8 cellular contexts compared by ENCODE assay signal in the genomic region with DNA sequence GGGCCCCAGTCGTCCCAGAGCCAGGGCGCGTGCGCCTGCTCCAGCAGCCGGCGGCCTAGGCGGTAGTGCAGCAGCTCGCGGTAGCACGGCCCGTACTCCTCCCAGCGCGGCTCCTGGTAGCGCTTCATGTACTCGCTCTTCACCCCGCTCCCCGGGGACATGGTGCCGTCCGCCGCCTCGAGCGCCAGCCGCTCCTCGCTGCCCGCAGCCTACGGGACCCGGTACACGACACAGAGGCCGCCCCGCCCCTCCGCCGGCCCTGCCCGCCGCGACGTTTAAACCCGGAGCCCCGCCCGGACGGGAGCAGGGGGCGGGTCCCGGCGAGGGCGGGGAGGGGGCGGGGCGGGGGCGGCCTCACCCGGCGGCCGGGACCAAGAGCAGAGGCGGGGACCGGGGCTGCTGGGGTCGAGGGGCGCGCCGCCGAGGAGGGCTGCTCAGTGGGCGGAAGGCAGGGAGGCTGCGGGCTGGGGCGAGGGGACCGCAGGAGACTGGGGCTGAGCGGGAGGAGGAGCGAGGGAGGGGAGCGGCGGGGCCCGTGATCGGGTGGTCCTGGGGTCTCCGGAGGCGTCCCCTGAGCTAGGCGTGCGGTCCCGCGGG. TPM values are rescaled to one million over a fixed set of nuclear protein-coding genes. Genes with fewer than 3 reads are reported as not detected.
DNase-seq lines count a peak whose midpoint lies in the region; ATAC-seq and TF ChIP-seq lines count a peak whose summit lies in the region.

No MANE protein-coding gene starts in this region.

- H3K9ac ChIP-seq in SK-N-SH, result peak overlapping the region; percentile 72

- H3F3A ChIP-seq in SK-N-SH (replicated peaks; ENCODE audit: insufficient read depth), result peaks cover 7% of the 10 kb centered on the region

- H4K20me1 ChIP-seq in SK-N-SH (ENCODE audit: insufficient read depth), result no peaks in the 10 kb centered on the region

- DNase-seq in GM04504 (ENCODE audit: low read depth), result peak; percentile 42
- peak; percentile 64 to 91 for DNase-seq in HAP-1 (ENCODE audit: low spot score in 2 of 2)
- DNase-seq in MG63, result peak; percentile 81
- peak; percentile 98 for DNase-seq in SK-N-SH
- peak; percentile 82 to 85 for DNase-seq in activated naive CD4-positive, alpha-beta T cell treated with anti-CD3 and anti-CD28 coated beads, Interleukin-2, amount 50 U/mL, for 72 hours (ENCODE audit: low spot score in 2 of 2)
- DNase-seq in head of caudate nucleus, result peak; percentile 81 to 97 (median 92)
- peak; percentile 77 to 86 (median 84) for DNase-seq in ovary
- peak; percentile 83 to 84 for DNase-seq in thyroid gland

- peaks cover 6 to 24% of the 10 kb centered on the region in 2 donors for H3K36me3 Mint-ChIP-seq in activated naive CD4-positive, alpha-beta T cell treated with anti-CD3 and anti-CD28 coated beads, Interleukin-2, amount 50 U/mL, for 72 hours

- H3K4me2 ChIP-seq in SK-N-SH, result peak overlapping the region; percentile 92

- ATAC-seq in activated naive CD4-positive, alpha-beta T cell treated with anti-CD3 and anti-CD28 coated beads, Interleukin-2, amount 50 U/mL, for 72 hours, result peak; percentile 85

- no peak for TF ChIP-seq CTCF in SK-N-SH (IDR thresholded peaks at IDR 0.05)
- TF ChIP-seq CTCF in ovary (IDR thresholded peaks at IDR 0.05), result no peak
- no peak for TF ChIP-seq CTCF in thyroid gland (IDR thresholded peaks at IDR 0.05)

- H3K9me3 ChIP-seq in HAP-1, result no peaks in the 10 kb centered on the region
- H3K9me3 ChIP-seq in MG63, result no peaks in the 10 kb centered on the region
- no peaks in the 10 kb centered on the region for H3K9me3 ChIP-seq in SK-N-SH
- H3K9me3 ChIP-seq in ovary, result no peaks in the 10 kb centered on the region
- no peaks in the 10 kb centered on the region for H3K9me3 ChIP-seq in thyroid gland

- peaks cover 0 to 8% of the 10 kb centered on the region in 2 donors for H3K9me3 Mint-ChIP-seq in activated naive CD4-positive, alpha-beta T cell treated with anti-CD3 and anti-CD28 coated beads, Interleukin-2, amount 50 U/mL, for 72 hours

- POLR2A ChIA-PET in SK-N-SH (lab: Yijun Ruan, JAX), result interaction anchor here (1.2 to 1.7 kb wide), 2 partner anchors 68 to 607 kb away, joined by 3 to 9 read pairs; a partner anchor contains a TSS

- 2% methylated on average over 24 of the region's 73 CpGs for WGBS in SK-N-SH (ENCODE audit: low lambda C conversion rate)
- 0 to 2% (median 0%) methylated on average over 20 to 73 of the region's 73 CpGs for WGBS in ovary, 3 donors
- 0% methylated on average over 10 to 16 of the region's 73 CpGs for WGBS in thyroid gland, 2 donors

- in situ Hi-C loops in HAP-1 (cut with MboI; ENCODE audit: low sequenced_read_pairs), result no loop called here

- no peak for TF ChIP-seq EP300 in SK-N-SH (IDR thresholded peaks at IDR 0.05; ENCODE audit: borderline replicate concordance in 1 of 2, low read depth in 1 of 2, low read length in 1 of 2)
- TF ChIP-seq EP300 in ovary (IDR thresholded peaks at IDR 0.05), result no peak

- H3K36me3 ChIP-seq in HAP-1 (replicated peaks) (0 out of 2 replicates have a peak, but pooled peaks cover 3% of the 10 kb centered on the region), MG63 (no peaks in the 10 kb centered on the region; the same call in 1 of the 2 replicates), SK-N-SH (replicated peaks in 1 of 2; ENCODE audit: control insufficient read depth in 1 of 2, insufficient read depth in 2 of 2, low read length in 1 of 2) (no peaks in the 10 kb centered on the region), ovary (no peaks in the 10 kb centered on the region), thyroid gland (no peaks in the 10 kb centered on the region)

- H3K79me2 ChIP-seq in SK-N-SH (ENCODE audit: insufficient read depth), result peaks cover 43% of the 10 kb centered on the region

- no peaks in the 10 kb centered on the region for H3K9me2 ChIP-seq in SK-N-SH

- H3K27me3 ChIP-seq in HAP-1 (ENCODE audit: low read depth) (no peaks in the 10 kb centered on the region), MG63 (no peaks in the 10 kb centered on the region; the same call in 1 of the 2 replicates), SK-N-SH (ENCODE audit: insufficient read depth) (peaks cover 1% of the 10 kb centered on the region; the same call in 1 of the 2 replicates), ovary (no peaks in the 10 kb centered on the region), thyroid gland (no peaks in the 10 kb centered on the region)

- CTCF ChIA-PET in SK-N-SH (lab: Yijun Ruan, JAX), result interaction anchor here (0.6 to 1.9 kb wide), 3 partner anchors 45 to 1650 kb away, joined by 3 to 5 read pairs (median 4); no protein-coding TSS in a partner anchor

- H3K4me1 ChIP-seq in HAP-1, result peaks cover 19% of the 10 kb centered on the region
- H3K4me1 ChIP-seq in SK-N-SH (ENCODE audit: control insufficient read depth in 1 of 2, insufficient read depth in 2 of 2, low read depth in 1 of 2, low read length in 1 of 2), result peaks cover 5 to 12% of the 10 kb centered on the region in 2 experiments; a peak in 3 of 4 replicates
- H3K4me1 ChIP-seq in ovary (ENCODE audit: insufficient read depth), result peaks cover 2% of the 10 kb centered on the region
- H3K4me1 ChIP-seq in thyroid gland, result peaks cover 0 to 9% of the 10 kb centered on the region in 2 donors

- H2AFZ ChIP-seq in SK-N-SH (ENCODE audit: low read depth), result peak overlapping the region; percentile 87

- H3K27ac ChIP-seq in SK-N-SH (ENCODE audit: low read depth in 2 of 2, low read length in 1 of 2), result peak overlapping the region; percentile 56 to 86; a peak in 2 of 4 replicates
- peak overlapping the region; percentile 80 to 96 for H3K27ac ChIP-seq in ovary
- H3K27ac ChIP-seq in thyroid gland, result peak overlapping the region; percentile 69 to 70 (median 70)

- TF ChIP-seq POLR2A in ovary (IDR thresholded peaks at IDR 0.05) (no peak), thyroid gland (IDR thresholded peaks at IDR 0.05) (peak in 1 of 2 donors; percentile 72)

- intact Hi-C loops in head of caudate nucleus (cut with DNase I), result loop anchor here (5.0 to 10.0 kb wide), 3 partner anchors 62 to 85 kb away; a partner anchor contains a TSS
- intact Hi-C loops in ovary (cut with DNase I), result loop anchor here in 2 of 4 donors (5.0 to 10.0 kb wide), 2 partner anchors 68 to 110 kb away; a partner anchor contains a TSS
- intact Hi-C loops in thyroid gland (cut with DNase I), result loop anchor here (10.0 kb wide), 1 partner anchor 88 kb away; no protein-coding TSS in a partner anchor

- H3K4me3 ChIP-seq in HAP-1 (peak overlapping the region; percentile 66), MG63 (peak overlapping the region; percentile 90), SK-N-SH (ENCODE audit: low read depth in 2 of 2, low read length in 1 of 2) (peak overlapping the region; percentile 79 to 85), ovary (peak overlapping the region; percentile 98), thyroid gland (replicated peaks in 1 of 3) (peak overlapping the region; percentile 78 to 86 (median 83))

- no peak overlapping the region for H3K27ac Mint-ChIP-seq in activated naive CD4-positive, alpha-beta T cell treated with anti-CD3 and anti-CD28 coated beads, Interleukin-2, amount 50 U/mL, for 72 hours

- no peak for TF ChIP-seq RAD21 in SK-N-SH (IDR thresholded peaks at IDR 0.05; ENCODE audit: low read length)

TF ChIP-seq in SK-N-SH, 30 proteins besides CTCF, POLR2A, EP300 and RAD21:
- TF ChIP-seq NRF1 (IDR thresholded peaks at IDR 0.05; ENCODE audit: low read depth, low read length) (peak; percentile 58; the same call in 1 of the 2 replicates), NFIC (IDR thresholded peaks at IDR 0.05; ENCODE audit: borderline replicate concordance) (no peak), SIN3A (IDR thresholded peaks at IDR 0.05; ENCODE audit: borderline replicate concordance, low read depth, low read length) (0 out of 2 replicates have a peak, but pooled peaks have one; percentile 58), FOXM1 (IDR thresholded peaks at IDR 0.05; ENCODE audit: low read depth) (no peak), RXRA (IDR thresholded peaks at IDR 0.05; ENCODE audit: borderline replicate concordance, low read depth) (no peak), FOSL2 (IDR thresholded peaks at IDR 0.05; ENCODE audit: borderline replicate concordance, low read depth) (no peak), TAF1 (IDR thresholded peaks at IDR 0.05; ENCODE audit: borderline replicate concordance, low read depth, low read length) (peak; percentile 52; the same call in 1 of the 2 replicates), RCOR1 (IDR thresholded peaks at IDR 0.05; ENCODE audit: low read length) (no peak), MXI1 (IDR thresholded peaks at IDR 0.05; ENCODE audit: low read depth, low read length) (peak; percentile 77), POLR2AphosphoS5 (IDR thresholded peaks at IDR 0.05; ENCODE audit: low read depth, low read length) (no peak; the same call in none of the 2 replicates), GATA2 (CRISPR knock-in tag; IDR thresholded peaks at IDR 0.05) (no peak)
- TF ChIP-seq, protein P1, sequence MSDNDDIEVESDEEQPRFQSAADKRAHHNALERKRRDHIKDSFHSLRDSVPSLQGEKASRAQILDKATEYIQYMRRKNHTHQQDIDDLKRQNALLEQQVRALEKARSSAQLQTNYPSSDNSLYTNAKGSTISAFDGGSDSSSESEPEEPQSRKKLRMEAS (IDR thresholded peaks at IDR 0.05; ENCODE audit: low read depth), result peak; percentile 28; the same call in 1 of the 2 replicates
- TF ChIP-seq, protein P2, sequence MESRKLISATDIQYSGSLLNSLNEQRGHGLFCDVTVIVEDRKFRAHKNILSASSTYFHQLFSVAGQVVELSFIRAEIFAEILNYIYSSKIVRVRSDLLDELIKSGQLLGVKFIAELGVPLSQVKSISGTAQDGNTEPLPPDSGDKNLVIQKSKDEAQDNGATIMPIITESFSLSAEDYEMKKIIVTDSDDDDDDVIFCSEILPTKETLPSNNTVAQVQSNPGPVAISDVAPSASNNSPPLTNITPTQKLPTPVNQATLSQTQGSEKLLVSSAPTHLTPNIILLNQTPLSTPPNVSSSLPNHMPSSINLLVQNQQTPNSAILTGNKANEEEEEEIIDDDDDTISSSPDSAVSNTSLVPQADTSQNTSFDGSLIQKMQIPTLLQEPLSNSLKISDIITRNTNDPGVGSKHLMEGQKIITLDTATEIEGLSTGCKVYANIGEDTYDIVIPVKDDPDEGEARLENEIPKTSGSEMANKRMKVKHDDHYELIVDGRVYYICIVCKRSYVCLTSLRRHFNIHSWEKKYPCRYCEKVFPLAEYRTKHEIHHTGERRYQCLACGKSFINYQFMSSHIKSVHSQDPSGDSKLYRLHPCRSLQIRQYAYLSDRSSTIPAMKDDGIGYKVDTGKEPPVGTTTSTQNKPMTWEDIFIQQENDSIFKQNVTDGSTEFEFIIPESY (IDR thresholded peaks at IDR 0.05; ENCODE audit: borderline replicate concordance, low read depth), result no peak

RNA-seq across cellular contexts. Expression of a gene that starts 0.4 kb away (rescaled TPM):
- total RNA-seq in MG63 (2014; rRNA removed; shearing (Covaris generic); ENCODE audit: low replicate concordance), result 6.1 and 10.3 TPM in 2 replicates
- polyA plus RNA-seq in SK-N-SH (2012; rRNA removed) (1.8 and 2.2 TPM in 2 replicates), ovary (1 to 10 TPM; 3.7 to 5.6 TPM)
- polyA plus RNA-seq in SK-N-SH (2012; cell fraction: cytosol; rRNA removed), result 3.2 and 3.7 TPM in 2 replicates
- polyA plus RNA-seq in SK-N-SH (2012; cell fraction: nucleus; rRNA removed), result 1.4 and 2.3 TPM in 2 replicates
- total RNA-seq in activated naive CD4-positive, alpha-beta T cell treated with anti-CD3 and anti-CD28 coated beads, Interleukin-2, amount 50 U/mL, for 72 hours, result 10 to 100 TPM in 1 of 2 donors, 1 to 10 TPM in 1; 5.9 to 11.4 TPM
- total RNA-seq in ovary (1 to 10 TPM; 3.3 to 9.2 (median 6.8) TPM), thyroid gland (1 to 10 TPM; 2.1 to 3.6 (median 2.9) TPM)

Comparison
In these comparisons a context has a peak if more than half of its experiments do, and no peak if none do; other contexts are left out.
1. Peak in every context shown above with its lines: DNase-seq, ATAC-seq, H3K4me3 ChIP-seq and H3K27ac ChIP-seq.
2. DNase-seq: peak in every context shown above with its lines; median percentile 98 in SK-N-SH; 92 in head of caudate nucleus; 84 in ovary; 84 in activated naive CD4-positive, alpha-beta T cell treated with anti-CD3 and anti-CD28 coated beads, Interleukin-2, amount 50 U/mL, for 72 hours; 84 in thyroid gland; 81 in MG63; 78 in HAP-1; 42 in GM04504.